ENCODE assay signal across 10 cellular contexts in genomic region chr13:95641291-95641811, GRCh38. TPM values are rescaled to one million over a fixed set of nuclear protein-coding genes. Genes with fewer than 3 reads are reported as not detected.
DNase-seq lines count a peak whose midpoint lies in the region; ATAC-seq and TF ChIP-seq lines count a peak whose summit lies in the region.
"Had no signal": no experiment of that assay in that cellular context is flagged by ENCODE, and none has a peak within 500 bp of the region (broad histone marks: within the 10 kb centered on the region; RNA-seq: fewer than 3 reads in every experiment).

No MANE protein-coding gene starts in this region.

- H3K4me3 Mint-ChIP-seq in activated T-helper 2 cell treated with anti-CD3 and anti-CD28 coated beads, Interferon-gamma antibody, Interleukin-2, Interleukin-4, amounts not matched to agents 10 μg/mL and 5 μg/mL and 100 μg/mL, durations not matched to agents 14 hours and 24 hours and 36 hours (ENCODE audit: low read depth), result no peak overlapping the region
- H3K4me3 Mint-ChIP-seq: natural killer cell; stimulated activated naive CD8-positive, alpha-beta T cell treated with anti-CD3 and anti-CD28 coated beads, Interleukin-15, Interleukin-2, amounts not matched to agents 100 ng/mL and 50 ng/mL, for 24 hours had no signal

- peaks cover 11% of the 10 kb centered on the region for H3K4me1 Mint-ChIP-seq in activated T-helper 2 cell treated with anti-CD3 and anti-CD28 coated beads, Interferon-gamma antibody, Interleukin-2, Interleukin-4, amounts not matched to agents 10 μg/mL and 5 μg/mL and 100 μg/mL, durations not matched to agents 14 hours and 24 hours and 36 hours (ENCODE audit: low read depth)

- TF ChIP-seq POLR2A in sigmoid colon (IDR thresholded peaks at IDR 0.05), result no peak

- H3K27ac ChIP-seq in sigmoid colon, result peak overlapping the region; percentile 32 to 64 (median 54)

- H3K27me3 ChIP-seq in sigmoid colon, result peaks cover 0 to 4% (median 3%) of the 10 kb centered on the region in 3 donors

- peak overlapping the region; percentile 74 for H3K4me3 ChIP-seq in astrocyte of the cerebellum (ENCODE audit: low read depth, low read length)
- peak overlapping the region; percentile 8 for H3K4me3 ChIP-seq in iPS-11a (ENCODE audit: low read depth, low read length)
- peak overlapping the region; percentile 35 to 80 (median 55) for H3K4me3 ChIP-seq in sigmoid colon

- no peak overlapping the region for H3K27ac Mint-ChIP-seq in activated T-helper 2 cell treated with anti-CD3 and anti-CD28 coated beads, Interferon-gamma antibody, Interleukin-2, Interleukin-4, amounts not matched to agents 10 μg/mL and 5 μg/mL and 100 μg/mL, durations not matched to agents 14 hours and 24 hours and 36 hours
- H3K27ac Mint-ChIP-seq: natural killer cell; stimulated activated naive CD8-positive, alpha-beta T cell treated with anti-CD3 and anti-CD28 coated beads, Interleukin-15, Interleukin-2, amounts not matched to agents 100 ng/mL and 50 ng/mL, for 24 hours had no signal

- DNase-seq in ELF-1 (ENCODE audit: low read depth, low spot score) (peak; percentile 43), astrocyte of the cerebellum (ENCODE audit: low read depth) (no peak), sigmoid colon (peak; percentile 76), pons (ENCODE audit: low spot score) (no peak), inferior parietal cortex (ENCODE audit: extremely low spot score) (no peak)
- no peak for DNase-seq in activated T-helper 2 cell treated with anti-CD3 and anti-CD28 coated beads, Interferon-gamma antibody, Interleukin-2, Interleukin-4, amounts not matched to agents 10 μg/mL and 5 μg/mL and 100 μg/mL, durations not matched to agents 14 hours and 24 hours and 36 hours (ENCODE audit: low spot score)
- DNase-seq: natural killer cell had no signal

- H3K9me3 Mint-ChIP-seq in activated T-helper 2 cell treated with anti-CD3 and anti-CD28 coated beads, Interferon-gamma antibody, Interleukin-2, Interleukin-4, amounts not matched to agents 10 μg/mL and 5 μg/mL and 100 μg/mL, durations not matched to agents 14 hours and 24 hours and 36 hours, result no peaks in the 10 kb centered on the region
- H3K9me3 Mint-ChIP-seq: natural killer cell; stimulated activated naive CD8-positive, alpha-beta T cell treated with anti-CD3 and anti-CD28 coated beads, Interleukin-15, Interleukin-2, amounts not matched to agents 100 ng/mL and 50 ng/mL, for 24 hours had no signal

- peaks cover 0 to 4% (median 0%) of the 10 kb centered on the region in 4 donors for H3K36me3 ChIP-seq in sigmoid colon

- no peaks in the 10 kb centered on the region for H3K36me3 Mint-ChIP-seq in activated T-helper 2 cell treated with anti-CD3 and anti-CD28 coated beads, Interferon-gamma antibody, Interleukin-2, Interleukin-4, amounts not matched to agents 10 μg/mL and 5 μg/mL and 100 μg/mL, durations not matched to agents 14 hours and 24 hours and 36 hours (ENCODE audit: low read depth)
- H3K36me3 Mint-ChIP-seq: natural killer cell had no signal

- intact Hi-C loops in sigmoid colon (cut with DNase I), result no loop called here
- intact Hi-C loops in activated T-helper 2 cell treated with anti-CD3 and anti-CD28 coated beads, Interferon-gamma antibody, Interleukin-2, Interleukin-4, amounts not matched to agents 10 μg/mL and 5 μg/mL and 100 μg/mL, durations not matched to agents 14 hours and 24 hours and 36 hours (cut with micrococcal nuclease), result loop anchor here (5.0 to 10.0 kb wide), 2 partner anchors 89 to 937 kb away; partner anchors contain the start of gene CLDN10

- H3K4me1 ChIP-seq in sigmoid colon, result peaks cover 0 to 38% (median 23%) of the 10 kb centered on the region in 4 donors

- no peak for TF ChIP-seq EP300 in sigmoid colon (IDR thresholded peaks at IDR 0.05)

- no peak for ATAC-seq in GM19397 (IDR thresholded peaks at IDR 0.05; ENCODE audit: unreplicated experiment)
- ATAC-seq: natural killer cell had no signal

- in situ Hi-C loops in astrocyte of the cerebellum (cut with HindIII; ENCODE audit: low sequenced_read_pairs), result loop anchor here (25.0 kb wide), 1 partner anchor 196 kb away; no protein-coding TSS in a partner anchor

- WGBS in sigmoid colon, 2 donors, result 12 to 43% methylated on average over 40 of the region's 40 CpGs

- no peaks in the 10 kb centered on the region for H3K9me3 ChIP-seq in sigmoid colon

- no peak for TF ChIP-seq CTCF in astrocyte of the cerebellum (IDR thresholded peaks at IDR 0.05; ENCODE audit: low read depth, low read length, missing control alignments)
- TF ChIP-seq CTCF in sigmoid colon (IDR thresholded peaks at IDR 0.05), result no peak

- H3K27me3 Mint-ChIP-seq in activated T-helper 2 cell treated with anti-CD3 and anti-CD28 coated beads, Interferon-gamma antibody, Interleukin-2, Interleukin-4, amounts not matched to agents 10 μg/mL and 5 μg/mL and 100 μg/mL, durations not matched to agents 14 hours and 24 hours and 36 hours (ENCODE audit: low read depth), result peaks cover 45% of the 10 kb centered on the region

RNA-seq across cellular contexts. Expression of gene DZIP1, which starts 3.2 kb away (rescaled TPM):
- 10 to 100 TPM; 17.5 to 41.8 (median 29.2) TPM for total RNA-seq in sigmoid colon
- 1 to 10 TPM; 1.8 to 3.7 (median 3.6) TPM for polyA plus RNA-seq in sigmoid colon
- 0.48 and 0.64 TPM in 2 replicates for total RNA-seq in activated T-helper 2 cell treated with anti-CD3 and anti-CD28 coated beads, Interferon-gamma antibody, Interleukin-2, Interleukin-4, amounts not matched to agents 10 μg/mL and 5 μg/mL and 100 μg/mL, durations not matched to agents 14 hours and 24 hours and 36 hours
- total RNA-seq: natural killer cell had no signal

RNA-seq across cellular contexts. Expression of gene DNAJC3, which starts 35.6 kb away (rescaled TPM):
- 10 to 100 TPM; 41.5 to 48.5 (median 43.4) TPM for total RNA-seq in sigmoid colon
- polyA plus RNA-seq in sigmoid colon, result 10 to 100 TPM in 1 of 3 donors, 1 to 10 TPM in 2; 4.8 to 26.5 (median 6.0) TPM
- total RNA-seq in activated T-helper 2 cell treated with anti-CD3 and anti-CD28 coated beads, Interferon-gamma antibody, Interleukin-2, Interleukin-4, amounts not matched to agents 10 μg/mL and 5 μg/mL and 100 μg/mL, durations not matched to agents 14 hours and 24 hours and 36 hours, result 28.1 and 28.6 TPM in 2 replicates

Comparison
In these comparisons a context has a peak if more than half of its experiments do, and no peak if none do; other contexts are left out.
1. DNase-seq: peak in ELF-1 (single experiment) and sigmoid colon (single experiment); none in astrocyte of the cerebellum (single experiment), activated T-helper 2 cell treated with anti-CD3 and anti-CD28 coated beads, Interferon-gamma antibody, Interleukin-2, Interleukin-4, amounts not matched to agents 10 μg/mL and 5 μg/mL and 100 μg/mL, durations not matched to agents 14 hours and 24 hours and 36 hours (single experiment), pons (single experiment) and inferior parietal cortex (single experiment).
2. H3K4me3 ChIP-seq: peak in every context shown above with its lines; median percentile 74 in astrocyte of the cerebellum; 55 in sigmoid colon; 8 in iPS-11a.
3. RNA of gene DZIP1, which starts 3.2 kb away (total RNA-seq): 17.5 to 41.8 TPM in sigmoid colon; 0.48 to 0.64 TPM in activated T-helper 2 cell treated with anti-CD3 and anti-CD28 coated beads, Interferon-gamma antibody, Interleukin-2, Interleukin-4, amounts not matched to agents 10 μg/mL and 5 μg/mL and 100 μg/mL, durations not matched to agents 14 hours and 24 hours and 36 hours; every median in the first group is over 10 times any median in the second.